ENCODE assay signal across 26 cellular contexts in the genomic region with DNA sequence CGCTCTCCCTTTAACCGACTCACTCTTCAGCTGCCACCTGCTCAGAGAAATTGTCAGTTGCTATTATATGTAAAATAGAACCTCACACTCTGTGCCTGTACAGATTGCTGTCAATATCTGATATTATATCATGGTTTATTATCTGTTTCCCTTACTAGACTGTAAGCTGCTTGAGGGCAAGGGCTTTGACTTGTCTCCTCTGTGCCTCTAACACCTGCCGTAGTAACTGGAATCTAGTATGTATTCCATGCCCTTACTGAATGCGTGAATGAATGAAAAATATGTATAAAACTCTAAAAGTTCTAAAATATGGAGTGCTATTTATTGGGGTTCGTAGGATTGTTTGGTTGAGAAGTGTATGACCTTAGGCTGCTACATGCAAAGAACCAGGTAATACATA. TPM values are rescaled to one million over a fixed set of nuclear protein-coding genes. Genes with fewer than 3 reads are reported as not detected.
A peak's percentile ranks its signal among the peaks of the same experiment; 100 is the strongest.
DNase-seq lines count a peak whose midpoint lies in the region; ATAC-seq and TF ChIP-seq lines count a peak whose summit lies in the region.
"Had no signal": no experiment of that assay in that cellular context is flagged by ENCODE, and none has a peak within 500 bp of the region (broad histone marks: within the 10 kb centered on the region; RNA-seq: fewer than 3 reads in every experiment).

No MANE protein-coding gene starts in this region.

- H3K4me1 ChIP-seq in CD8-positive, alpha-beta T cell (ENCODE audit: insufficient read depth, low read length), result peaks cover 41% of the 10 kb centered on the region
- H3K4me1 ChIP-seq: adrenal gland, lower lobe of right lung, parathyroid adenoma, upper lobe of right lung had no signal

- H3K27ac Mint-ChIP-seq in T-helper 2 cell treated with Interferon-gamma antibody and Interleukin-4, amounts not matched to agents 5 μg/mL and 100 μg/mL, for 36 hours, result peak overlapping the region; percentile 97
- H3K27ac Mint-ChIP-seq in CD8-positive, alpha-beta T cell, result peak overlapping the region; percentile 96
- peak overlapping the region; percentile 54 for H3K27ac Mint-ChIP-seq in activated T-helper 1 cell treated with anti-CD3 and anti-CD28 coated beads, Interleukin-12 subunit alpha, Interleukin-12 subunit beta, Interleukin-2, Interleukin-4 antibody, amounts not matched to agents 30 ng/mL and 10 ng/mL and 1 ng/mL, durations not matched to agents 14 hours and 24 hours and 36 hours
- peak overlapping the region; percentile 96 to 100 (median 99) for H3K27ac Mint-ChIP-seq in naive thymus-derived CD8-positive, alpha-beta T cell

- CTCF ChIA-PET in CD8-positive, alpha-beta T cell (lab: Charles Lee), result interaction anchor here (0.9 to 17.5 kb wide), 7 partner anchors 8 to 107 kb away, joined by 3 to 483 read pairs (median 4); a partner anchor contains a TSS

- peak overlapping the region; percentile 20 for H3K4me3 ChIP-seq in CD8-positive, alpha-beta T cell (ENCODE audit: low read depth, low read length)
- H3K4me3 ChIP-seq: adrenal gland, lower lobe of right lung, stomach had no signal

- peak overlapping the region; percentile 98 for H3K27ac ChIP-seq in CD8-positive, alpha-beta T cell (ENCODE audit: low read depth, low read length)
- H3K27ac ChIP-seq: adrenal gland, lower lobe of right lung, parathyroid adenoma, VCaP had no signal

- peaks cover 29% of the 10 kb centered on the region for H3K36me3 Mint-ChIP-seq in T-helper 2 cell treated with Interferon-gamma antibody and Interleukin-4, amounts not matched to agents 5 μg/mL and 100 μg/mL, for 36 hours (ENCODE audit: low read depth)
- H3K36me3 Mint-ChIP-seq in CD8-positive, alpha-beta T cell, result peaks cover 31% of the 10 kb centered on the region
- peaks cover 27% of the 10 kb centered on the region for H3K36me3 Mint-ChIP-seq in activated T-helper 1 cell treated with anti-CD3 and anti-CD28 coated beads, Interleukin-12 subunit alpha, Interleukin-12 subunit beta, Interleukin-2, Interleukin-4 antibody, amounts not matched to agents 30 ng/mL and 10 ng/mL and 1 ng/mL, durations not matched to agents 14 hours and 24 hours and 36 hours (ENCODE audit: low read depth)
- H3K36me3 Mint-ChIP-seq in naive thymus-derived CD8-positive, alpha-beta T cell, result peaks cover 0 to 12% (median 7%) of the 10 kb centered on the region in 3 donors

- peaks cover 45% of the 10 kb centered on the region for H3K4me1 Mint-ChIP-seq in T-helper 2 cell treated with Interferon-gamma antibody and Interleukin-4, amounts not matched to agents 5 μg/mL and 100 μg/mL, for 36 hours (ENCODE audit: low read depth)
- peaks cover 56% of the 10 kb centered on the region for H3K4me1 Mint-ChIP-seq in CD8-positive, alpha-beta T cell (ENCODE audit: low read depth)
- H3K4me1 Mint-ChIP-seq in activated T-helper 1 cell treated with anti-CD3 and anti-CD28 coated beads, Interleukin-12 subunit alpha, Interleukin-12 subunit beta, Interleukin-2, Interleukin-4 antibody, amounts not matched to agents 30 ng/mL and 10 ng/mL and 1 ng/mL, durations not matched to agents 14 hours and 24 hours and 36 hours (ENCODE audit: low read depth), result peaks cover 61% of the 10 kb centered on the region
- peaks cover 27 to 65% (median 54%) of the 10 kb centered on the region in 4 donors for H3K4me1 Mint-ChIP-seq in naive thymus-derived CD8-positive, alpha-beta T cell

- TF ChIP-seq CTCF in CD8-positive, alpha-beta T cell (IDR thresholded peaks at IDR 0.05), result no peak

- DNase-seq in T-helper 2 cell treated with Interferon-gamma antibody and Interleukin-4, amounts not matched to agents 5 μg/mL and 100 μg/mL, for 36 hours (ENCODE audit: low spot score), result no peak
- DNase-seq in T-helper 2 cell (no peak), COLO829 (ENCODE audit: low spot score) (no peak)
- DNase-seq in CD8-positive, alpha-beta T cell, result no peak
- no peak for DNase-seq in activated T-helper 1 cell treated with anti-CD3 and anti-CD28 coated beads, Interleukin-12 subunit alpha, Interleukin-12 subunit beta, Interleukin-2, Interleukin-4 antibody, amounts not matched to agents 30 ng/mL and 10 ng/mL and 1 ng/mL, durations not matched to agents 14 hours and 24 hours and 36 hours (ENCODE audit: low spot score)
- DNase-seq in naive thymus-derived CD8-positive, alpha-beta T cell, result no peak
- no peak for DNase-seq in stimulated activated CD4-positive, alpha-beta T cell treated with anti-CD3 and anti-CD28 coated beads, Interleukin-12 subunit alpha, Interleukin-12 subunit beta, amount 100 ng/mL, for 4 hours
- DNase-seq: 8988T, adrenal gland, DMS 273 treated with DMSO at 0.1 percent for 48 hours, GDM1, GOT3, lower lobe of right lung, NCI-H2107, NCI-H526, Right ventricle myocardium superior, stomach, upper lobe of right lung had no signal

- H3K36me3 ChIP-seq in CD8-positive, alpha-beta T cell (ENCODE audit: insufficient read depth, low read length), result no peaks in the 10 kb centered on the region
- H3K36me3 ChIP-seq: adrenal gland, lower lobe of right lung, stomach, upper lobe of right lung had no signal

- intact Hi-C loops in CD8-positive, alpha-beta T cell (cut with DNase I, micrococcal nuclease), result no loop called here
- intact Hi-C loops in activated T-helper 1 cell treated with anti-CD3 and anti-CD28 coated beads, Interleukin-12 subunit alpha, Interleukin-12 subunit beta, Interleukin-2, Interleukin-4 antibody, amounts not matched to agents 30 ng/mL and 10 ng/mL and 1 ng/mL, durations not matched to agents 14 hours and 24 hours and 36 hours (cut with micrococcal nuclease), result no loop called here

- H3K9me3 ChIP-seq in CD8-positive, alpha-beta T cell (ENCODE audit: low read length), result no peaks in the 10 kb centered on the region
- H3K9me3 ChIP-seq: adrenal gland, lower lobe of right lung, stomach, upper lobe of right lung had no signal

- POLR2A ChIA-PET in CD8-positive, alpha-beta T cell (lab: Charles Lee), result interaction anchor here (1.7 to 4.1 kb wide), 5 partner anchors 11 to 115 kb away, joined by 4 to 27 read pairs (median 10); a partner anchor contains a TSS
- POLR2A ChIA-PET in naive thymus-derived CD8-positive, alpha-beta T cell (lab: Charles Lee), result interaction anchor here (1.1 to 7.2 kb wide), 7 partner anchors 10 to 115 kb away, joined by 3 to 84 read pairs (median 23); no protein-coding TSS in a partner anchor

- no peaks in the 10 kb centered on the region for H3K9me3 Mint-ChIP-seq in T-helper 2 cell treated with Interferon-gamma antibody and Interleukin-4, amounts not matched to agents 5 μg/mL and 100 μg/mL, for 36 hours
- H3K9me3 Mint-ChIP-seq in CD8-positive, alpha-beta T cell, result no peaks in the 10 kb centered on the region
- no peaks in the 10 kb centered on the region for H3K9me3 Mint-ChIP-seq in activated T-helper 1 cell treated with anti-CD3 and anti-CD28 coated beads, Interleukin-12 subunit alpha, Interleukin-12 subunit beta, Interleukin-2, Interleukin-4 antibody, amounts not matched to agents 30 ng/mL and 10 ng/mL and 1 ng/mL, durations not matched to agents 14 hours and 24 hours and 36 hours
- no peaks in the 10 kb centered on the region for H3K9me3 Mint-ChIP-seq in naive thymus-derived CD8-positive, alpha-beta T cell
- H3K9me3 Mint-ChIP-seq: dendritic cell treated with granulocyte-macrophage colony-stimulating factor and Interleukin-4, amounts not matched to agents 40 ng/mL and 50 ng/mL, for 4 days had no signal

- no peaks in the 10 kb centered on the region for H3K27me3 ChIP-seq in CD8-positive, alpha-beta T cell (ENCODE audit: insufficient read depth, low read length)
- H3K27me3 ChIP-seq: adrenal gland, stomach, upper lobe of right lung had no signal

- H3K27me3 Mint-ChIP-seq in T-helper 2 cell treated with Interferon-gamma antibody and Interleukin-4, amounts not matched to agents 5 μg/mL and 100 μg/mL, for 36 hours (ENCODE audit: low read depth), result no peaks in the 10 kb centered on the region
- no peaks in the 10 kb centered on the region for H3K27me3 Mint-ChIP-seq in CD8-positive, alpha-beta T cell (ENCODE audit: low read depth)
- peaks cover 6% of the 10 kb centered on the region for H3K27me3 Mint-ChIP-seq in activated T-helper 1 cell treated with anti-CD3 and anti-CD28 coated beads, Interleukin-12 subunit alpha, Interleukin-12 subunit beta, Interleukin-2, Interleukin-4 antibody, amounts not matched to agents 30 ng/mL and 10 ng/mL and 1 ng/mL, durations not matched to agents 14 hours and 24 hours and 36 hours (ENCODE audit: insufficient read depth)
- H3K27me3 Mint-ChIP-seq in naive thymus-derived CD8-positive, alpha-beta T cell, result no peaks in the 10 kb centered on the region

- H3K4me3 Mint-ChIP-seq in T-helper 2 cell treated with Interferon-gamma antibody and Interleukin-4, amounts not matched to agents 5 μg/mL and 100 μg/mL, for 36 hours, result peak overlapping the region; percentile 97
- peak overlapping the region; percentile 8 for H3K4me3 Mint-ChIP-seq in CD8-positive, alpha-beta T cell
- H3K4me3 Mint-ChIP-seq in activated T-helper 1 cell treated with anti-CD3 and anti-CD28 coated beads, Interleukin-12 subunit alpha, Interleukin-12 subunit beta, Interleukin-2, Interleukin-4 antibody, amounts not matched to agents 30 ng/mL and 10 ng/mL and 1 ng/mL, durations not matched to agents 14 hours and 24 hours and 36 hours, result peak overlapping the region; percentile 40
- peak overlapping the region in 9 of 10 donors; percentile 11 to 98 (median 58) for H3K4me3 Mint-ChIP-seq in naive thymus-derived CD8-positive, alpha-beta T cell
- H3K4me3 Mint-ChIP-seq: dendritic cell treated with granulocyte-macrophage colony-stimulating factor and Interleukin-4, amounts not matched to agents 40 ng/mL and 50 ng/mL, for 4 days had no signal

- ATAC-seq in CD8-positive, alpha-beta T cell, result no peak
- no peak for ATAC-seq in naive thymus-derived CD8-positive, alpha-beta T cell
- ATAC-seq in HG02588 (IDR thresholded peaks at IDR 0.05; ENCODE audit: unreplicated experiment), result no peak
- ATAC-seq: lower lobe of right lung had no signal

RNA-seq across cellular contexts. Expression of a gene that starts 1.7 kb away (rescaled TPM):
- 100 to 1,000 TPM; 502 to 504 TPM for total RNA-seq in CD8-positive, alpha-beta T cell
- total RNA-seq in activated T-helper 1 cell treated with anti-CD3 and anti-CD28 coated beads, Interleukin-12 subunit alpha, Interleukin-12 subunit beta, Interleukin-2, Interleukin-4 antibody, amounts not matched to agents 30 ng/mL and 10 ng/mL and 1 ng/mL, durations not matched to agents 14 hours and 24 hours and 36 hours, result 90.5 and 93.2 TPM in 2 replicates
- 10 to 100 TPM; 30.7 to 34.0 TPM for total RNA-seq in naive thymus-derived CD8-positive, alpha-beta T cell
- polyA plus RNA-seq in naive thymus-derived CD8-positive, alpha-beta T cell, result 100 to 1,000 TPM in 1 of 3 donors, 10 to 100 TPM in 2; 73.5 to 248 (median 87.9) TPM
- total RNA-seq: bronchial epithelial cell, fibroblast of villous mesenchyme, HT-29, LHCN-M2 had no signal

RNA-seq across cellular contexts. Expression of a gene that starts 29.5 kb away (rescaled TPM):
- 1 to 10 TPM; 1.1 to 1.4 TPM for total RNA-seq in CD8-positive, alpha-beta T cell
- total RNA-seq in activated T-helper 1 cell treated with anti-CD3 and anti-CD28 coated beads, Interleukin-12 subunit alpha, Interleukin-12 subunit beta, Interleukin-2, Interleukin-4 antibody, amounts not matched to agents 30 ng/mL and 10 ng/mL and 1 ng/mL, durations not matched to agents 14 hours and 24 hours and 36 hours, result 7.6 and 9.1 TPM in 2 replicates
- under 1 TPM; 0.52 to 0.96 TPM for total RNA-seq in naive thymus-derived CD8-positive, alpha-beta T cell
- polyA plus RNA-seq in naive thymus-derived CD8-positive, alpha-beta T cell, result under 1 TPM in 1 of 3 donors, not detected in 2; 0.35 TPM
- total RNA-seq: bronchial epithelial cell, fibroblast of villous mesenchyme, HT-29, LHCN-M2, Right ventricle myocardium superior had no signal

Comparison
In these comparisons a context has a peak if more than half of its experiments do, and no peak if none do; other contexts are left out.
1. H3K4me3 Mint-ChIP-seq: peak in every context shown above with its lines; median percentile 97 in T-helper 2 cell treated with Interferon-gamma antibody and Interleukin-4, amounts not matched to agents 5 μg/mL and 100 μg/mL, for 36 hours; 58 in naive thymus-derived CD8-positive, alpha-beta T cell; 40 in activated T-helper 1 cell treated with anti-CD3 and anti-CD28 coated beads, Interleukin-12 subunit alpha, Interleukin-12 subunit beta, Interleukin-2, Interleukin-4 antibody, amounts not matched to agents 30 ng/mL and 10 ng/mL and 1 ng/mL, durations not matched to agents 14 hours and 24 hours and 36 hours; 8 in CD8-positive, alpha-beta T cell.